ENCODE assay signal across 19 cellular contexts in genomic region chr3:128194843-128195242, GRCh38. TPM values are rescaled to one million over a fixed set of nuclear protein-coding genes. Genes with fewer than 3 reads are reported as not detected.
A peak's percentile ranks its signal among the peaks of the same experiment; 100 is the strongest.
DNase-seq lines count a peak whose midpoint lies in the region; ATAC-seq and TF ChIP-seq lines count a peak whose summit lies in the region.
"Had no signal": no experiment of that assay in that cellular context is flagged by ENCODE, and none has a peak within 500 bp of the region (broad histone marks: within the 10 kb centered on the region; RNA-seq: fewer than 3 reads in every experiment).

No MANE protein-coding gene starts in this region.

- H3K4me1 ChIP-seq in SK-N-SH (ENCODE audit: control insufficient read depth in 1 of 2, insufficient read depth in 2 of 2, low read depth in 1 of 2, low read length in 1 of 2): peaks cover 0 to 44% of the 10 kb centered on the region in 2 experiments; a peak in 2 of 4 replicates
- peaks cover 44% of the 10 kb centered on the region for H3K4me1 ChIP-seq in left ventricle myocardium inferior
- H3K4me1 ChIP-seq: Caco-2 had no signal

- intact Hi-C loops in left ventricle myocardium inferior (cut with micrococcal nuclease): no loop called here

- H3K4me3 ChIP-seq in SK-N-SH (ENCODE audit: low read depth in 2 of 2, low read length in 1 of 2) (no peak overlapping the region), left ventricle myocardium inferior (no peak overlapping the region)

- no peaks in the 10 kb centered on the region for H3K27me3 ChIP-seq in SK-N-SH (ENCODE audit: insufficient read depth)
- H3K27me3 ChIP-seq in left ventricle myocardium inferior (ENCODE audit: low read depth): no peaks in the 10 kb centered on the region

- TF ChIP-seq CTCF in SK-N-SH (IDR thresholded peaks at IDR 0.05) (no peak), left ventricle myocardium inferior (IDR thresholded peaks at IDR 0.05; ENCODE audit: borderline replicate concordance) (no peak), mesothelial cell of epicardium (IDR thresholded peaks at IDR 0.05; ENCODE audit: unreplicated experiment) (no peak)

- peak overlapping the region in 1 of 2 experiments; percentile 97; a peak in 2 of 4 replicates for H3K27ac ChIP-seq in SK-N-SH (ENCODE audit: low read depth in 2 of 2, low read length in 1 of 2)
- H3K27ac ChIP-seq in left ventricle myocardium inferior (replicated peaks): peak overlapping the region; percentile 60
- H3K27ac ChIP-seq: 22Rv1, HL-60 had no signal

- no peaks in the 10 kb centered on the region for H3K9me2 ChIP-seq in SK-N-SH

- no peaks in the 10 kb centered on the region for H3K27me3 Mint-ChIP-seq in mesothelial cell of epicardium (ENCODE audit: low read depth)

- WGBS in SK-N-SH (ENCODE audit: low lambda C conversion rate): 68% methylated on average over 4 of the region's 4 CpGs

- H3K36me3 ChIP-seq in SK-N-SH (replicated peaks in 1 of 2; ENCODE audit: control insufficient read depth in 1 of 2, insufficient read depth in 2 of 2, low read length in 1 of 2): no peaks in the 10 kb centered on the region
- no peaks in the 10 kb centered on the region for H3K36me3 ChIP-seq in left ventricle myocardium inferior

- POLR2A ChIA-PET in SK-N-SH (lab: Yijun Ruan, JAX): interaction anchor here (0.9 to 1.2 kb wide), 2 partner anchors 30 to 216 kb away, joined by 3 to 5 read pairs; no protein-coding TSS in a partner anchor

- no peaks in the 10 kb centered on the region for H3K9me3 ChIP-seq in SK-N-SH
- H3K9me3 ChIP-seq in left ventricle myocardium inferior (replicated peaks): no peaks in the 10 kb centered on the region
- H3K9me3 ChIP-seq: Caco-2 had no signal

- H3K4me3 Mint-ChIP-seq in mesothelial cell of epicardium: no peak overlapping the region

- ATAC-seq in SK-N-SH treated with all-trans-retinoic acid at 6 μM for 48 hours (no peak), GM19467 (IDR thresholded peaks at IDR 0.05; ENCODE audit: unreplicated experiment) (no peak)
- ATAC-seq in activated CD4-positive, CD25-positive, alpha-beta regulatory T cell treated with anti-CD3 and anti-CD28 coated beads, Interleukin-2, amount 50 U/mL, for 24 hours: no peak
- ATAC-seq: PC-3 had no signal

- H3K36me3 Mint-ChIP-seq in mesothelial cell of epicardium: no peaks in the 10 kb centered on the region

- no peak overlapping the region for H2AFZ ChIP-seq in SK-N-SH (ENCODE audit: low read depth)

- CTCF ChIA-PET in SK-N-SH (lab: Yijun Ruan, JAX): interaction anchor here (0.7 to 1.6 kb wide), 8 partner anchors 10 to 190 kb away, joined by 3 to 6 read pairs (median 4); no protein-coding TSS in a partner anchor

- DNase-seq in SK-N-SH (peak; percentile 48), left ventricle myocardium inferior (peak; percentile 34), mesothelial cell of epicardium (ENCODE audit: low spot score in 2 of 2, unreplicated experiment in 2 of 2) (no peak), NCI-H1930 (lab: John Stamatoyannopoulos, UW) (no peak), HCEC 1CT (no peak)
- DNase-seq: Caco-2; DMS79 treated with DMSO at 0.1 percent for 48 hours; KG1; NCI-H1048; NCI-H2107; NCI-H226; NCI-H69; NK-92 treated with Interleukin-12 subunit alpha and Interleukin-12 subunit beta, amount 100 ng/mL, for 24 hours; PC-3 had no signal

- no peak overlapping the region for H3K4me2 ChIP-seq in SK-N-SH

- no peaks in the 10 kb centered on the region for H3K9me3 Mint-ChIP-seq in mesothelial cell of epicardium

- peak overlapping the region; percentile 80 for H3K27ac Mint-ChIP-seq in mesothelial cell of epicardium

- no peaks in the 10 kb centered on the region for H4K20me1 ChIP-seq in SK-N-SH (ENCODE audit: insufficient read depth)

- no peak for TF ChIP-seq RAD21 in SK-N-SH (IDR thresholded peaks at IDR 0.05; ENCODE audit: low read length)

- no peak for TF ChIP-seq EP300 in SK-N-SH (IDR thresholded peaks at IDR 0.05; ENCODE audit: borderline replicate concordance in 1 of 2, low read depth in 1 of 2, low read length in 1 of 2)

- H3K79me2 ChIP-seq in SK-N-SH (ENCODE audit: insufficient read depth): no peaks in the 10 kb centered on the region

- no peaks in the 10 kb centered on the region for H3F3A ChIP-seq in SK-N-SH (replicated peaks; ENCODE audit: insufficient read depth)

- no peak overlapping the region for H3K9ac ChIP-seq in SK-N-SH

- H3K4me1 Mint-ChIP-seq in mesothelial cell of epicardium: peaks cover 50% of the 10 kb centered on the region

TF ChIP-seq in SK-N-SH, 30 proteins besides CTCF, POLR2A, EP300 and RAD21:
- TF ChIP-seq GABPA (IDR thresholded peaks at IDR 0.05; ENCODE audit: low read depth): no peak
- no peak for TF ChIP-seq TCF12 (IDR thresholded peaks at IDR 0.05)
- TF ChIP-seq TAF1 (IDR thresholded peaks at IDR 0.05; ENCODE audit: borderline replicate concordance, low read depth, low read length): no peak
- TF ChIP-seq ELF1 (IDR thresholded peaks at IDR 0.05): no peak
- no peak for TF ChIP-seq FOXJ3 (CRISPR knock-in tag; IDR thresholded peaks at IDR 0.05)
- no peak for TF ChIP-seq FOSL2 (IDR thresholded peaks at IDR 0.05; ENCODE audit: borderline replicate concordance, low read depth)
TF ChIP-seq in SK-N-SH: peak in this region for 0.

TF ChIP-seq in SK-N-SH treated with all-trans-retinoic acid at 6 μM for 48 hours, 23 proteins besides CTCF, POLR2A, EP300 and RAD21:
- no peak for TF ChIP-seq PATZ1 (CRISPR knock-in tag; IDR thresholded peaks at IDR 0.05; ENCODE audit: borderline replicate concordance)
- no peak for TF ChIP-seq GLIS3 (CRISPR knock-in tag; IDR thresholded peaks at IDR 0.05)
- TF ChIP-seq SNAI2 (CRISPR knock-in tag; IDR thresholded peaks at IDR 0.05): no peak
- TF ChIP-seq OSR1 (CRISPR knock-in tag; IDR thresholded peaks at IDR 0.05): no peak
- TF ChIP-seq ZNF70 (CRISPR knock-in tag; IDR thresholded peaks at IDR 0.05): no peak
- TF ChIP-seq, protein P1, sequence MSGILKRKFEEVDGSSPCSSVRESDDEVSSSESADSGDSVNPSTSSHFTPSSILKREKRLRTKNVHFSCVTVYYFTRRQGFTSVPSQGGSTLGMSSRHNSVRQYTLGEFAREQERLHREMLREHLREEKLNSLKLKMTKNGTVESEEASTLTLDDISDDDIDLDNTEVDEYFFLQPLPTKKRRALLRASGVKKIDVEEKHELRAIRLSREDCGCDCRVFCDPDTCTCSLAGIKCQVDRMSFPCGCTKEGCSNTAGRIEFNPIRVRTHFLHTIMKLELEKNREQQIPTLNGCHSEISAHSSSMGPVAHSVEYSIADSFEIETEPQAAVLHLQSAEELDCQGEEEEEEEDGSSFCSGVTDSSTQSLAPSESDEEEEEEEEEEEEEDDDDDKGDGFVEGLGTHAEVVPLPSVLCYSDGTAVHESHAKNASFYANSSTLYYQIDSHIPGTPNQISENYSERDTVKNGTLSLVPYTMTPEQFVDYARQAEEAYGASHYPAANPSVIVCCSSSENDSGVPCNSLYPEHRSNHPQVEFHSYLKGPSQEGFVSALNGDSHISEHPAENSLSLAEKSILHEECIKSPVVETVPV (CRISPR knock-in tag; IDR thresholded peaks at IDR 0.05): no peak

RNA-seq across cellular contexts. Expression of gene EEFSEC, which starts 41.6 kb away (rescaled TPM):
- 10.5 and 12.4 TPM in 2 replicates for polyA plus RNA-seq in SK-N-SH (2012; rRNA removed)
- polyA plus RNA-seq in SK-N-SH (2012; cell fraction: cytosol; rRNA removed): 4.6 and 8.1 TPM in 2 replicates
- 13.3 and 17.4 TPM in 2 replicates for polyA plus RNA-seq in SK-N-SH (2012; cell fraction: nucleus; rRNA removed)
- total RNA-seq in left ventricle myocardium inferior (23.7 TPM), mesothelial cell of epicardium (17.2 to 19.4 TPM (median 18.6 TPM) in 3 replicates)

Comparison
In these comparisons a context has a peak if more than half of its experiments do, and no peak if none do; other contexts are left out.
1. DNase-seq: peak in SK-N-SH (single experiment) and left ventricle myocardium inferior (single experiment); none in mesothelial cell of epicardium (0 of 2), NCI-H1930 (0 of 2) and HCEC 1CT (single experiment).